18 cellular contexts compared by ENCODE assay signal in genomic region chr14:82122678-82123077, GRCh38.
DNase-seq lines count a peak whose midpoint lies in the region; ATAC-seq and TF ChIP-seq lines count a peak whose summit lies in the region.
"Had no signal": no experiment of that assay in that cellular context is flagged by ENCODE, and none has a peak within 500 bp of the region (broad histone marks: within the 10 kb centered on the region; RNA-seq: fewer than 3 reads in every experiment).

No MANE protein-coding gene starts in this region.

- peak overlapping the region; percentile 16 for H3K4me2 ChIP-seq in neural cell (ENCODE audit: low read length)
- H3K4me2 ChIP-seq: A549; BLaER1 treated with 17β-estradiol and CSF1 and Interleukin-3, amounts not matched to agents 10 nM and 100 nM had no signal

- H3K27me3 ChIP-seq in neural cell (ENCODE audit: insufficient read depth, low read depth, low read length) (no peaks in the 10 kb centered on the region), left lung (no peaks in the 10 kb centered on the region)
- H3K27me3 ChIP-seq: BLaER1 treated with 17β-estradiol and CSF1 and Interleukin-3, amounts not matched to agents 10 nM and 100 nM had no signal

- no peak for TF ChIP-seq RAD21 in neural cell (conservative IDR thresholded peaks at IDR 0.05)

- TF ChIP-seq EP300 in neural cell (conservative IDR thresholded peaks at IDR 0.05; ENCODE audit: poor library complexity, severe bottlenecking) = peak; percentile 81

- H3K27ac ChIP-seq in neural cell (ENCODE audit: low read length) = peak overlapping the region; percentile 66
- no peak overlapping the region for H3K27ac ChIP-seq in left lung
- H3K27ac ChIP-seq: 22Rv1; A549; BLaER1 treated with 17β-estradiol and CSF1 and Interleukin-3, amounts not matched to agents 10 nM and 100 nM; C4-2B had no signal

- H3K79me2 ChIP-seq in neural cell (replicated peaks; ENCODE audit: insufficient read depth, low read length) = no peaks in the 10 kb centered on the region

- no peak for ATAC-seq in activated CD4-positive, CD25-positive, alpha-beta regulatory T cell treated with anti-CD3 and anti-CD28 coated beads, Interleukin-2, amount 50 U/mL, for 24 hours
- no peak for ATAC-seq in left lung
- ATAC-seq: A549; CD8-positive, alpha-beta T cell had no signal

- no peak overlapping the region for H3K9ac ChIP-seq in neural cell (ENCODE audit: low read length)
- H3K9ac ChIP-seq: BLaER1 treated with 17β-estradiol and CSF1 and Interleukin-3, amounts not matched to agents 10 nM and 100 nM had no signal

- no peaks in the 10 kb centered on the region for H3K4me1 ChIP-seq in left lung
- H3K4me1 ChIP-seq: A549; BLaER1 treated with 17β-estradiol and CSF1 and Interleukin-3, amounts not matched to agents 10 nM and 100 nM; Caco-2 had no signal

- H3K4me3 ChIP-seq in neural cell (ENCODE audit: low read length) (peak overlapping the region; percentile 20), left lung (no peak overlapping the region)
- H3K4me3 ChIP-seq: A549; BLaER1 treated with 17β-estradiol and CSF1 and Interleukin-3, amounts not matched to agents 10 nM and 100 nM had no signal

- H3K9me3 ChIP-seq in neural cell (ENCODE audit: low read length) (no peaks in the 10 kb centered on the region), left lung (peaks cover 0 to 4% of the 10 kb centered on the region in 2 donors)
- H3K9me3 ChIP-seq: A549; BLaER1 treated with 17β-estradiol and CSF1 and Interleukin-3, amounts not matched to agents 10 nM and 100 nM; Caco-2 had no signal

- H3K36me3 ChIP-seq in neural cell (ENCODE audit: insufficient read depth, low read length) = no peaks in the 10 kb centered on the region
- no peaks in the 10 kb centered on the region for H3K36me3 ChIP-seq in left lung
- H3K36me3 ChIP-seq: BLaER1 treated with 17β-estradiol and CSF1 and Interleukin-3, amounts not matched to agents 10 nM and 100 nM had no signal

- H3F3A ChIP-seq in neural cell (ENCODE audit: insufficient read depth, low read length, poor library complexity, severe bottlenecking) = no peaks in the 10 kb centered on the region

- H4K20me1 ChIP-seq in neural cell (ENCODE audit: insufficient read depth) = no peaks in the 10 kb centered on the region
- H4K20me1 ChIP-seq: BLaER1 treated with 17β-estradiol and CSF1 and Interleukin-3, amounts not matched to agents 10 nM and 100 nM had no signal

- intact Hi-C loops in left lung (cut with DNase I) = no loop called here

- DNase-seq in NCI-H1694 treated with DMSO at 0.1 percent for 48 hours (lab: John Stamatoyannopoulos, UW) = peak; percentile 12
- DNase-seq in NCI-H1694 (lab: John Stamatoyannopoulos, UW) = no peak
- peak; percentile 59 for DNase-seq in NCI-H69 (lab: John Stamatoyannopoulos, UW)
- DNase-seq in NCI-H2081 treated with DMSO at 0.1 percent for 48 hours (lab: John Stamatoyannopoulos, UW) = no peak
- no peak for DNase-seq in left lung
- DNase-seq: AML-193; Caco-2; Calu3; CD4-positive, alpha-beta T cell; CD8-positive, alpha-beta T cell; DMS79 treated with DMSO at 0.1 percent for 48 hours; GF-D8 had no signal

- H3K9me2 ChIP-seq in neural cell (ENCODE audit: insufficient read depth, low read length) = no peaks in the 10 kb centered on the region

- no peak for TF ChIP-seq CTCF in neural cell (IDR thresholded peaks at IDR 0.05; ENCODE audit: poor library complexity, severe bottlenecking)
- TF ChIP-seq CTCF in left lung (IDR thresholded peaks at IDR 0.05) = no peak

- H2AFZ ChIP-seq in neural cell (ENCODE audit: low read depth, low read length) = no peak overlapping the region

TF ChIP-seq in neural cell, 6 proteins besides CTCF, POLR2A, EP300 and RAD21:
- TF ChIP-seq MXI1 (conservative IDR thresholded peaks at IDR 0.05; ENCODE audit: poor library complexity, severe bottlenecking) (no peak), EZH2 (IDR thresholded peaks at IDR 0.05; ENCODE audit: borderline replicate concordance, insufficient read depth, low read length, poor library complexity, severe bottlenecking) (no peak), REST (IDR thresholded peaks at IDR 0.05; ENCODE audit: borderline replicate concordance) (peak; percentile 90), SMC3 (conservative IDR thresholded peaks at IDR 0.05; ENCODE audit: poor library complexity) (no peak), POLR2AphosphoS5 (IDR thresholded peaks at IDR 0.05) (peak; percentile 52), TAF1 (IDR thresholded peaks at IDR 0.05; ENCODE audit: low read depth) (no peak)

Comparison
In these comparisons a context has a peak if more than half of its experiments do, and no peak if none do; other contexts are left out.
1. DNase-seq: peak in NCI-H1694 treated with DMSO at 0.1 percent for 48 hours (single experiment) and NCI-H69 (single experiment); none in NCI-H1694 (single experiment), NCI-H2081 treated with DMSO at 0.1 percent for 48 hours (single experiment) and left lung (0 of 2).